ENCODE assay signal across 1 cellular context in genomic region chr3:13852638-13853009, GRCh38.
TF ChIP-seq lines count a peak whose summit lies in the region.

No MANE protein-coding gene starts in this region.

TF ChIP-seq in HepG2, 621 proteins besides CTCF, POLR2A, EP300 and RAD21 (continued from another document):
- TF ChIP-seq BATF2 (CRISPR knock-in tag; IDR thresholded peaks at IDR 0.05) (no peak), AGO1 (IDR thresholded peaks at IDR 0.05; ENCODE audit: low read depth, low read length, poor library complexity, severe bottlenecking) (no peak), ZNF235 (CRISPR knock-in tag; IDR thresholded peaks at IDR 0.05; ENCODE audit: borderline replicate concordance) (no peak)
